In genomic region chr1:221937155-221937953, GRCh38 we compare ENCODE assay signal across 1 cellular context.
TF ChIP-seq lines count a peak whose summit lies in the region.

No MANE protein-coding gene starts in this region.

TF ChIP-seq in GM23338, 12 proteins besides CTCF, POLR2A, EP300 and RAD21 (continued from another document):
- TF ChIP-seq NANOG (IDR thresholded peaks at IDR 0.05; ENCODE audit: borderline replicate concordance): no peak
- TF ChIP-seq EZH2 (IDR thresholded peaks at IDR 0.05; ENCODE audit: low read depth, unreplicated experiment): no peak
- no peak for TF ChIP-seq ETS1 (IDR thresholded peaks at IDR 0.05)
- TF ChIP-seq JUNB (IDR thresholded peaks at IDR 0.05; ENCODE audit: unreplicated experiment): no peak
- no peak for TF ChIP-seq ZNF114 (CRISPR knock-in tag; IDR thresholded peaks at IDR 0.05)
- TF ChIP-seq REST (IDR thresholded peaks at IDR 0.05; ENCODE audit: unreplicated experiment): no peak
- no peak for TF ChIP-seq STAT1 (IDR thresholded peaks at IDR 0.05; ENCODE audit: unreplicated experiment)
- no peak for TF ChIP-seq ZNF331 (CRISPR knock-in tag; IDR thresholded peaks at IDR 0.05; ENCODE audit: low read depth)
- no peak for TF ChIP-seq CREB1 (CRISPR knock-in tag; IDR thresholded peaks at IDR 0.05; ENCODE audit: low read depth)
- TF ChIP-seq POLR2AphosphoS5 (IDR thresholded peaks at IDR 0.05; ENCODE audit: low read depth): no peak
